In the genomic region with DNA sequence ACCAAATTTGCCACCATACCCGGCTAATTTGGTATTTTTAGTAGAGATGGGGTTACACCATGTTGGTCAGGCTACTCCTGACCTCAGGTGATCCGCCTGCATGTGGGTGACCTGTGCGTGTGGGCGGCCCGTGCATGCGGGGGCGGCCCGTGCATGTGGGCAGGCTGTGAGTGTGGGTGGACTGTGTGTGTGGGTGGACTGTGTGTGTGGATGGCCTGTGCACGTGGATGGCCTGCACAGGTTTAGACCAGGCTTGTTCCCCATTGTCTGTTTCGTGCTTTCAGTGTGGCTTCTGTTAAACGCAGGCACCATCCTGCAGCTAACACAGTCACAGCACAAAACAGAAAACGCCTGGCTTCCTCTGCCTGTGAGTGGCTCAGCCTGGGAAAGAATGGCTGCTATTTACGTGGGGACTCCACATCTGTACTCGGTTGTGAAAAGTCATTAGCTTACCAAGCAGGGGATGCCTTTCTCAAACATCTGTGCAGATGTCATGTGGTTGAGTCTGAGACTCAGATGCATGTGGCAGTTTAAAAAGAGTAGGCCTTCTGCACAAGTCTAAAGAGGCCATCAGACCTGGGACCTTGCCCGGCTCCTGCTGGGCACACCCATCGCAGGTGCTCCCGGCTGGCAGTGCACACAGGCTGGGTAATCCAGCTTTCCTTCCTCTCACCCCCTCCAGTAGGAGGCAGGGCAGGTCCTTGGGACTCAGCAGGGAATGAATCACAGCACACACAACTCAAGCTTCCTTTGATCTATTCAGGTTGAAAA, we compare ENCODE assay signal across 9 cellular contexts.
A peak's percentile ranks its signal among the peaks of the same experiment; 100 is the strongest.
DNase-seq lines count a peak whose midpoint lies in the region; ATAC-seq and TF ChIP-seq lines count a peak whose summit lies in the region.
"Had no signal": no experiment of that assay in that cellular context is flagged by ENCODE, and none has a peak within 500 bp of the region (broad histone marks: within the 10 kb centered on the region; RNA-seq: fewer than 3 reads in every experiment).

No MANE protein-coding gene starts in this region.

- ATAC-seq in upper lobe of right lung (peak; percentile 88), HG03280 (IDR thresholded peaks at IDR 0.05; ENCODE audit: unreplicated experiment) (no peak)

- H3K9me3 ChIP-seq in upper lobe of right lung = no peaks in the 10 kb centered on the region
- H3K9me3 ChIP-seq in SJCRH30 (replicated peaks) = no peaks in the 10 kb centered on the region

- no peak overlapping the region for H3K4me3 ChIP-seq in kidney epithelial cell (ENCODE audit: low read depth, low read length)
- no peak overlapping the region for H3K4me3 ChIP-seq in upper lobe of right lung
- no peak overlapping the region for H3K4me3 ChIP-seq in SJCRH30

- peak; percentile 40 for DNase-seq in activated CD8-positive, alpha-beta memory T cell treated with anti-CD3 and anti-CD28 coated beads for 24 hours
- DNase-seq in activated CD8-positive, alpha-beta memory T cell treated with anti-CD3 and anti-CD28 coated beads, Interleukin-2, amount 50 U/mL, for 48 hours = no peak
- DNase-seq in SK-MEL-5 (ENCODE audit: low read depth, low spot score) (peak; percentile 66), kidney epithelial cell (ENCODE audit: low read depth) (no peak), upper lobe of right lung (peak; percentile 75), SJCRH30 (no peak)
- DNase-seq in NK-92 treated with Interleukin-12 subunit alpha and Interleukin-12 subunit beta, amount 100 ng/mL, for 24 hours (lab: John Stamatoyannopoulos, UW) = no peak
- DNase-seq: T-helper 1 cell had no signal

- H3K36me3 ChIP-seq in kidney epithelial cell (ENCODE audit: control insufficient read depth, insufficient read depth, low read length) (no peaks in the 10 kb centered on the region), upper lobe of right lung (no peaks in the 10 kb centered on the region), SJCRH30 (no peaks in the 10 kb centered on the region)

- TF ChIP-seq CTCF in kidney epithelial cell (IDR thresholded peaks at IDR 0.05; ENCODE audit: insufficient read depth, low read length, poor library complexity, severe bottlenecking) (peak; percentile 61), upper lobe of right lung (IDR thresholded peaks at IDR 0.05) (peak; percentile 42)

- H3K27me3 ChIP-seq in kidney epithelial cell (ENCODE audit: control insufficient read depth, insufficient read depth, low read length) (peaks cover 1% of the 10 kb centered on the region), upper lobe of right lung (no peaks in the 10 kb centered on the region), SJCRH30 (0 out of 2 replicates have a peak, but pooled peaks cover 7% of the 10 kb centered on the region)

- H3K27ac ChIP-seq in upper lobe of right lung (no peak overlapping the region), SJCRH30 (no peak overlapping the region)

- peaks cover 16% of the 10 kb centered on the region for H3K4me1 ChIP-seq in upper lobe of right lung
- H3K4me1 ChIP-seq in SJCRH30 = no peaks in the 10 kb centered on the region; the same call in 1 of the 2 replicates

- in situ Hi-C loops in SK-MEL-5 (cut with HindIII; ENCODE audit: low pct_unique_long_range_greater_than_20kb, low sequenced_read_pairs) = no loop called here

- intact Hi-C loops in upper lobe of right lung (cut with DNase I) = no loop called here

Comparison
In these comparisons a context has a peak if more than half of its experiments do, and no peak if none do; other contexts are left out.
1. DNase-seq: peak in activated CD8-positive, alpha-beta memory T cell treated with anti-CD3 and anti-CD28 coated beads for 24 hours (single experiment), SK-MEL-5 (single experiment) and upper lobe of right lung (single experiment); none in activated CD8-positive, alpha-beta memory T cell treated with anti-CD3 and anti-CD28 coated beads, Interleukin-2, amount 50 U/mL, for 48 hours (single experiment), kidney epithelial cell (single experiment), SJCRH30 (0 of 2) and NK-92 treated with Interleukin-12 subunit alpha and Interleukin-12 subunit beta, amount 100 ng/mL, for 24 hours (single experiment).